ENCODE assay signal across 27 cellular contexts in the genomic region with DNA sequence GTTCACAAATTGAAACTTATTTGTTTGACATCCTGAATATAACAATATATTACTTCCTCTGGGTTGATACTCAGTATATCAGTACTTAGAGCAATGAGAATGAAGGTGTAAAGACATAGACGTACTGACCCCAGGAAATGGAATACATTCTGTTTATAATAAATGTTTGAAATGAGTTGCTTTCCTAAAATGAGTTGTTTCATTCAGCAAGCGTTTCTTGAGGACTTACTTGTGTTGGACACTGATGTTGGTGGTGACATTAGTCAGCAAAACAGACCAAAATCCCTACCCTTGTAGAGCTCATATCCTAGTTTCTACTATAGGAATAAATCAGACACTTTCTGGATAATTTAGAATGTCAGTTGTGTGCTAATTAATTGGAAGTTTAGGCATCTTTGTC.
"Had no signal": no experiment of that assay in that cellular context is flagged by ENCODE, and none has a peak within 500 bp of the region (broad histone marks: within the 10 kb centered on the region; RNA-seq: fewer than 3 reads in every experiment).

No MANE protein-coding gene starts in this region.

- H3K27me3 ChIP-seq: colonic mucosa, foreskin keratinocyte, hepatocyte had no signal

- H2AFZ ChIP-seq: hepatocyte had no signal

- H3K27ac ChIP-seq: colonic mucosa, coronary artery, dorsolateral prefrontal cortex, epithelial cell of prostate, esophagus muscularis mucosa, esophagus squamous epithelium, foreskin keratinocyte, gastrocnemius medialis, gastroesophageal sphincter, heart left ventricle, heart right ventricle, hepatocyte had no signal

- DNase-seq: colonic mucosa; cortex of kidney; dermis blood vessel endothelial cell; dorsolateral prefrontal cortex; effector CD4-positive, alpha-beta T cell; effector CD8-positive, alpha-beta T cell; effector memory CD4-positive, alpha-beta T cell; effector memory CD8-positive, alpha-beta T cell; endodermal cell; esophagus squamous epithelium; foreskin fibroblast; foreskin keratinocyte; foreskin melanocyte; gastrocnemius medialis; glutamatergic neuron; head of caudate nucleus; heart left ventricle; heart right ventricle had no signal

- H3K4me3 ChIP-seq: colonic mucosa, coronary artery, dorsolateral prefrontal cortex, esophagus muscularis mucosa, esophagus squamous epithelium, gastrocnemius medialis, gastroesophageal sphincter, heart left ventricle, heart right ventricle, hepatocyte had no signal

- H3K9me3 ChIP-seq: colonic mucosa, esophagus muscularis mucosa, esophagus squamous epithelium, gastrocnemius medialis, gastroesophageal sphincter, heart left ventricle, heart right ventricle had no signal

- FAIRE-seq: endometrium, endothelial cell of umbilical vein, frontal cortex had no signal

- H3K4me1 ChIP-seq: colonic mucosa, esophagus muscularis mucosa, esophagus squamous epithelium, foreskin keratinocyte, gastrocnemius medialis, gastroesophageal sphincter, heart left ventricle, heart right ventricle had no signal

- H3K36me3 ChIP-seq: colonic mucosa, esophagus muscularis mucosa, esophagus squamous epithelium, gastrocnemius medialis, gastroesophageal sphincter, heart left ventricle, heart right ventricle had no signal

- H3K79me2 ChIP-seq: hepatocyte had no signal

- ATAC-seq: effector memory CD8-positive, alpha-beta T cell; esophagus mucosa; foreskin keratinocyte; gastrocnemius medialis; gastroesophageal sphincter; heart left ventricle; heart right ventricle had no signal

- H3K4me2 ChIP-seq: hepatocyte had no signal
